In genomic region chr3:149291178-149291577, GRCh38 we compare ENCODE assay signal across 9 cellular contexts. TPM values are rescaled to one million over a fixed set of nuclear protein-coding genes. Genes with fewer than 3 reads are reported as not detected.
DNase-seq lines count a peak whose midpoint lies in the region; ATAC-seq, FAIRE-seq and TF ChIP-seq lines count a peak whose summit lies in the region.
"Had no signal": no experiment of that assay in that cellular context is flagged by ENCODE, and none has a peak within 500 bp of the region (broad histone marks: within the 10 kb centered on the region; RNA-seq: fewer than 3 reads in every experiment).

No MANE protein-coding gene starts in this region.

- no peak overlapping the region for H3K56ac ChIP-seq in H1 (replicated peaks; ENCODE audit: insufficient read length, low read depth, low read length)

- peak; percentile 18 to 24 for DNase-seq in stimulated activated naive CD8-positive, alpha-beta T cell treated with anti-CD3 and anti-CD28 coated beads, Interleukin-15, amount 100 ng/mL, for 72 hours
- no peak for DNase-seq in stimulated activated naive CD8-positive, alpha-beta T cell treated with anti-CD3 and anti-CD28 coated beads, Interleukin-15, Interleukin-2, amounts not matched to agents 100 U/mL and 50 U/mL, for 24 hours
- DNase-seq in MM.1S, result peak; percentile 29
- DNase-seq in H1 (ENCODE audit: low read depth in 1 of 2, low spot score in 2 of 2), result no peak
- no peak for DNase-seq in upper lobe of right lung
- DNase-seq in DMS79 treated with DMSO at 0.1 percent for 48 hours (lab: John Stamatoyannopoulos, UW), result no peak
- no peak for DNase-seq in Ammon's horn (ENCODE audit: low spot score)
- DNase-seq: activated T-cell treated with anti-CD3 and anti-CD28 coated beads, Interleukin-2, amount 50 U/mL, for 48 hours had no signal

- no peaks in the 10 kb centered on the region for H3F3A ChIP-seq in MM.1S (ENCODE audit: insufficient read depth, low read length)

- H3K36me3 ChIP-seq in MM.1S (replicated peaks; ENCODE audit: insufficient read depth, low read length) (no peaks in the 10 kb centered on the region), H1 (ENCODE audit: control insufficient read depth in 2 of 4, insufficient read depth in 4 of 4, low read length in 3 of 4) (no peaks in the 10 kb centered on the region), upper lobe of right lung (no peaks in the 10 kb centered on the region)

- no peak overlapping the region for H2BK120ac ChIP-seq in H1 (replicated peaks; ENCODE audit: low read depth, low read length)

- no peaks in the 10 kb centered on the region for H3K9me2 ChIP-seq in MM.1S (replicated peaks; ENCODE audit: insufficient read depth, low read length)

- H4K5ac ChIP-seq in H1 (ENCODE audit: insufficient read length, low read depth, low read length), result no peak overlapping the region

- no peak overlapping the region for H2BK5ac ChIP-seq in H1 (ENCODE audit: low read depth, low read length)

- intact Hi-C loops in upper lobe of right lung (cut with DNase I), result no loop called here

- POLR2A ChIA-PET in H1 (lab: Charles Lee; ENCODE audit: partially characterized antibody), result no interaction called here

- TF ChIP-seq CTCF in MM.1S (IDR thresholded peaks at IDR 0.05; ENCODE audit: low read length) (peak; percentile 65), H1 (IDR thresholded peaks at IDR 0.05; ENCODE audit: control extremely low read depth in 1 of 3, insufficient read depth in 1 of 3, low read depth in 1 of 3, low read length in 3 of 3) (peak; percentile 47 to 74 (median 57)), upper lobe of right lung (IDR thresholded peaks at IDR 0.05) (peak; percentile 47)

- no peaks in the 10 kb centered on the region for H3K79me1 ChIP-seq in H1 (ENCODE audit: low read depth, low read length)

- H4K8ac ChIP-seq in H1 (ENCODE audit: extremely low read depth, insufficient read depth, low read length), result no peak overlapping the region

- H2BK15ac ChIP-seq in H1 (ENCODE audit: low read length), result no peak overlapping the region

- H3K27ac ChIP-seq in MM.1S (ENCODE audit: low read length), result no peak overlapping the region
- H3K27ac ChIP-seq in H1 (ENCODE audit: low read depth, low read length), result no peak overlapping the region
- H3K27ac ChIP-seq in upper lobe of right lung, result no peak overlapping the region

- H3K4me1 ChIP-seq in MM.1S (ENCODE audit: low read length) (no peaks in the 10 kb centered on the region), H1 (replicated peaks in 1 of 4; ENCODE audit: control insufficient read depth in 3 of 4, insufficient read depth in 4 of 4, low read length in 3 of 4) (no peaks in the 10 kb centered on the region), upper lobe of right lung (no peaks in the 10 kb centered on the region)

- H3K9ac ChIP-seq in MM.1S (ENCODE audit: low read length), result no peak overlapping the region
- H3K9ac ChIP-seq in H1 (replicated peaks in 1 of 4; ENCODE audit: extremely low read depth in 1 of 4, low read depth in 3 of 4, low read length in 3 of 4), result no peak overlapping the region

- no peak overlapping the region for H3K23ac ChIP-seq in H1 (ENCODE audit: insufficient read length)

- no peak for ATAC-seq in stimulated activated naive CD8-positive, alpha-beta T cell treated with anti-CD3 and anti-CD28 coated beads, Interleukin-15, amount 100 ng/mL, for 72 hours
- no peak for ATAC-seq in stimulated activated naive CD8-positive, alpha-beta T cell treated with anti-CD3 and anti-CD28 coated beads, Interleukin-15, Interleukin-2, amounts not matched to agents 100 U/mL and 50 U/mL, for 24 hours
- ATAC-seq in upper lobe of right lung (peak; percentile 52), GM18498 (IDR thresholded peaks at IDR 0.05; ENCODE audit: unreplicated experiment) (no peak)

- H3K4me3 ChIP-seq in MM.1S (ENCODE audit: low read length) (no peak overlapping the region), H1 (ENCODE audit: extremely low read depth in 1 of 4, insufficient read depth in 2 of 4, low read depth in 3 of 4, low read length in 4 of 4) (no peak overlapping the region), upper lobe of right lung (no peak overlapping the region)

- no peak overlapping the region for H3K27ac Mint-ChIP-seq in stimulated activated naive CD8-positive, alpha-beta T cell treated with anti-CD3 and anti-CD28 coated beads, Interleukin-15, amount 100 ng/mL, for 72 hours

- TF ChIP-seq EP300 in H1 (IDR thresholded peaks at IDR 0.05; ENCODE audit: borderline replicate concordance in 1 of 2, low read depth in 2 of 2, low read length in 2 of 2), result no peak

- no peaks in the 10 kb centered on the region for H3K9me3 ChIP-seq in MM.1S (replicated peaks; ENCODE audit: insufficient read depth, low read length)
- H3K9me3 ChIP-seq in H1 (ENCODE audit: insufficient read depth in 2 of 2, low read depth in 1 of 2, low read length in 1 of 2), result no peaks in the 10 kb centered on the region
- H3K9me3 ChIP-seq in upper lobe of right lung, result no peaks in the 10 kb centered on the region

- TF ChIP-seq POLR2A in H1 (IDR thresholded peaks at IDR 0.05; ENCODE audit: control extremely low read depth in 1 of 2, low read depth in 2 of 2, low read length in 2 of 2), result no peak

- no peak overlapping the region for H3K18ac ChIP-seq in H1 (ENCODE audit: extremely low read depth, low read length)

- no peak overlapping the region for H3K4ac ChIP-seq in H1 (replicated peaks; ENCODE audit: insufficient read length, low read depth, low read length)

- no peaks in the 10 kb centered on the region for H3K4me1 Mint-ChIP-seq in stimulated activated naive CD8-positive, alpha-beta T cell treated with anti-CD3 and anti-CD28 coated beads, Interleukin-15, amount 100 ng/mL, for 72 hours

- no peak overlapping the region for H3K4me3 Mint-ChIP-seq in stimulated activated naive CD8-positive, alpha-beta T cell treated with anti-CD3 and anti-CD28 coated beads, Interleukin-15, amount 100 ng/mL, for 72 hours

- no peak for FAIRE-seq in H1 (lab: Jason Lieb, UNC)

- no peaks in the 10 kb centered on the region for H3K79me2 ChIP-seq in MM.1S (ENCODE audit: low read length)
- no peaks in the 10 kb centered on the region for H3K79me2 ChIP-seq in H1 (ENCODE audit: control insufficient read depth in 1 of 2, insufficient read depth in 2 of 2, low read length in 2 of 2)

- H2AFZ ChIP-seq in MM.1S (ENCODE audit: low read length), result no peak overlapping the region
- no peak overlapping the region for H2AFZ ChIP-seq in H1 (ENCODE audit: low read length)

- H3K4me2 ChIP-seq in MM.1S (ENCODE audit: low read depth, low read length) (no peak overlapping the region), H1 (ENCODE audit: insufficient read depth in 1 of 2, low read depth in 2 of 2, low read length in 2 of 2) (no peak overlapping the region)

- H3K9me3 Mint-ChIP-seq in stimulated activated naive CD8-positive, alpha-beta T cell treated with anti-CD3 and anti-CD28 coated beads, Interleukin-15, amount 100 ng/mL, for 72 hours, result no peaks in the 10 kb centered on the region

- 64% methylated on average over 2 of the region's 2 CpGs; no CpG with 5 or more reads in 1 of the 2 experiments for WGBS in H1 (ENCODE audit: extremely low coverage in 1 of 2, insufficient coverage in 1 of 2, insufficient read length in 1 of 2, insufficient replicate concordance in 2 of 2, low coverage in 1 of 2, low lambda C conversion rate in 2 of 2, missing lambda C conversion rate in 1 of 2), 2 experiments

- H4K20me1 ChIP-seq in MM.1S (ENCODE audit: insufficient read depth, low read length) (no peaks in the 10 kb centered on the region), H1 (replicated peaks in 1 of 2; ENCODE audit: control insufficient read depth in 1 of 2, insufficient read depth in 2 of 2, low read length in 2 of 2) (no peaks in the 10 kb centered on the region)

- CTCF ChIA-PET in H1 (lab: Charles Lee; ENCODE audit: partially characterized antibody), result interaction anchor here (0.7 to 5.1 kb wide), 6 partner anchors 10 to 200 kb away, joined by 3 to 28 read pairs (median 3); no protein-coding TSS in a partner anchor

- no peak overlapping the region for H2AK5ac ChIP-seq in H1 (ENCODE audit: low read depth, low read length)

- no peak overlapping the region for H3K14ac ChIP-seq in H1 (ENCODE audit: insufficient read length)

- TF ChIP-seq RAD21 in H1 (IDR thresholded peaks at IDR 0.05 in 1 of 2, conservative IDR thresholded peaks at IDR 0.05 in 1 of 2; ENCODE audit: low read depth in 2 of 2, low read length in 2 of 2), result peak; percentile 47 to 56

- H3K27me3 Mint-ChIP-seq in stimulated activated naive CD8-positive, alpha-beta T cell treated with anti-CD3 and anti-CD28 coated beads, Interleukin-15, amount 100 ng/mL, for 72 hours, result no peaks in the 10 kb centered on the region

- H2BK20ac ChIP-seq in H1 (ENCODE audit: low read length), result no peak overlapping the region

- no peaks in the 10 kb centered on the region for H3K23me2 ChIP-seq in H1 (ENCODE audit: low read depth, low read length)

- no peaks in the 10 kb centered on the region for H3K27me3 ChIP-seq in MM.1S (replicated peaks; ENCODE audit: insufficient read depth, low read length)
- H3K27me3 ChIP-seq in H1 (replicated peaks in 1 of 4; ENCODE audit: control insufficient read depth in 3 of 4, extremely low read depth in 1 of 4, insufficient read depth in 3 of 4, low read length in 3 of 4), result no peaks in the 10 kb centered on the region
- H3K27me3 ChIP-seq in upper lobe of right lung, result no peaks in the 10 kb centered on the region

- no peak overlapping the region for H2BK12ac ChIP-seq in H1 (ENCODE audit: low read depth, low read length)

- H4K91ac ChIP-seq in H1 (replicated peaks; ENCODE audit: insufficient read length, low read length), result no peak overlapping the region

TF ChIP-seq in H1, 55 proteins besides CTCF, POLR2A, EP300 and RAD21 (continues in another document):
- TF ChIP-seq SIN3A (conservative IDR thresholded peaks at IDR 0.05 in 1 of 2, IDR thresholded peaks at IDR 0.05 in 1 of 2; ENCODE audit: low read depth in 1 of 2, low read length in 2 of 2) (no peak), JUND (IDR thresholded peaks at IDR 0.05; ENCODE audit: low read length) (no peak), KDM5A (IDR thresholded peaks at IDR 0.05; ENCODE audit: low read length) (no peak), BACH1 (IDR thresholded peaks at IDR 0.05; ENCODE audit: low read length) (no peak), CBX8 (IDR thresholded peaks at IDR 0.05; ENCODE audit: borderline replicate concordance, low read depth, low read length) (no peak), SIRT6 (IDR thresholded peaks at IDR 0.05; ENCODE audit: low read length) (no peak), SIX5 (IDR thresholded peaks at IDR 0.05; ENCODE audit: low read depth, low read length) (no peak), SUZ12 (IDR thresholded peaks at IDR 0.05; ENCODE audit: low read length) (no peak)

RNA-seq across cellular contexts. Expression of gene TM4SF18, which starts 42.3 kb away (rescaled TPM):
- 2.9 and 3.3 TPM in 2 replicates for total RNA-seq in H1 (2021; fragmentation: NEBNext Ultra II Directional; extraction: Animal tissue kit (Norgen Biotek cat#: 25700))
- 4.5 and 13.6 TPM in 2 replicates for polyA plus RNA-seq in H1 (2011; rRNA removed)
- polyA plus RNA-seq in H1 (2011; cell fraction: cytosol; rRNA removed), result 5.3 TPM
- polyA plus RNA-seq in H1 (2011; cell fraction: nucleus; rRNA removed), result 2.4 TPM
- polyA plus RNA-seq in H1 (2012, experiment 1 of 2), result 7.0 to 14.7 TPM (median 8.8 TPM) in 4 replicates
- 2.8 TPM for polyA plus RNA-seq in H1 (2012, experiment 2 of 2)
- 13.5 TPM for polyA plus RNA-seq in H1 (2013, experiment 1 of 2)
- 15.9 TPM for polyA plus RNA-seq in H1 (2013, experiment 2 of 2)
- 5.3 and 17.2 TPM in 2 replicates for polyA minus RNA-seq in H1 (2011; rRNA and poly(A)+ RNA removed)
- not detected for polyA minus RNA-seq in H1 (2011; cell fraction: cytosol; rRNA and poly(A)+ RNA removed)
- 5.9 TPM for polyA minus RNA-seq in H1 (2011; cell fraction: nucleus; rRNA and poly(A)+ RNA removed)
- 13.4 TPM for total RNA-seq in upper lobe of right lung

Comparison
In these comparisons a context has a peak if more than half of its experiments do, and no peak if none do; other contexts are left out.
1. DNase-seq: peak in stimulated activated naive CD8-positive, alpha-beta T cell treated with anti-CD3 and anti-CD28 coated beads, Interleukin-15, amount 100 ng/mL, for 72 hours (2 of 2) and MM.1S (single experiment); none in stimulated activated naive CD8-positive, alpha-beta T cell treated with anti-CD3 and anti-CD28 coated beads, Interleukin-15, Interleukin-2, amounts not matched to agents 100 U/mL and 50 U/mL, for 24 hours (single experiment), H1 (0 of 2), upper lobe of right lung (single experiment), DMS79 treated with DMSO at 0.1 percent for 48 hours (single experiment) and Ammon's horn (single experiment).
2. Peak in every context shown above with its lines, with median percentiles within 50 percentile points of each other: CTCF ChIP-seq.